ENCODE assay signal across 18 cellular contexts in the genomic region with DNA sequence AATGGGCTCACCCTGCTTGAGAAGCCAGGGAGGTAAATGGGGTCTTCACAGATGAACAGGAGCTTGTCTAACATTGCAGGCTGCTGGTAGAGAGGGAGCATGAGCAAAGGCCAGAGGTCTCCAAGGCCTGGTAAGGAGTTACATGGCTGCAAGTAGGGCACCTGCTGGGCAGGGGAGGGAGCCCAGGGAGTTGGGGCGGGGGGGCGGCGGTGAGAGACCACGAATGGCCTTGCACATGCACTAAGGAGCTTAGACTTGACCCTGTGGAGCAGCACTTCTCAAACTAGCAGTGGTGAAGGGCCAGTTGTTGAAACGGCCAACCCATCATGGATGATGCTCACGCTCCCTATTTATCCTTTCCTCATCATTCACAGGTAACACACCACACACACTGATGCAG. TPM values are rescaled to one million over a fixed set of nuclear protein-coding genes. Genes with fewer than 3 reads are reported as not detected.
DNase-seq lines count a peak whose midpoint lies in the region; ATAC-seq, FAIRE-seq and TF ChIP-seq lines count a peak whose summit lies in the region.
"Had no signal": no experiment of that assay in that cellular context is flagged by ENCODE, and none has a peak within 500 bp of the region (broad histone marks: within the 10 kb centered on the region; RNA-seq: fewer than 3 reads in every experiment).

No MANE protein-coding gene starts in this region.

- H3K4me3 ChIP-seq in HepG2 (replicated peaks in 1 of 3; ENCODE audit: insufficient read depth in 1 of 3, low read depth in 2 of 3, low read length in 3 of 3), result no peak overlapping the region
- no peak overlapping the region for H3K4me3 ChIP-seq in right lobe of liver
- peak overlapping the region; percentile 9; the same call in 1 of the 2 replicates for H3K4me3 ChIP-seq in GM12878
- no peak overlapping the region for H3K4me3 ChIP-seq in thyroid gland (replicated peaks in 1 of 3)
- H3K4me3 ChIP-seq: breast epithelium, dorsolateral prefrontal cortex, esophagus muscularis mucosa, SJCRH30 had no signal

- TF ChIP-seq EP300 in HepG2 (IDR thresholded peaks at IDR 0.05; ENCODE audit: low read depth in 2 of 2, low read length in 2 of 2) (no peak), HepG2 (CRISPR knock-in tag; IDR thresholded peaks at IDR 0.05; ENCODE audit: borderline replicate concordance) (no peak), GM12878 (IDR thresholded peaks at IDR 0.05; ENCODE audit: borderline replicate concordance in 1 of 2, control insufficient read depth in 1 of 2, low read depth in 2 of 2, low read length in 2 of 2) (no peak)

- intact Hi-C loops in HepG2 (cut with micrococcal nuclease; ENCODE audit: unreplicated experiment) (no loop called here), right lobe of liver (cut with DNase I) (no loop called here), GM12878 (cut with micrococcal nuclease; ENCODE audit: unreplicated experiment) (no loop called here), thyroid gland (cut with DNase I) (no loop called here)

- no peak for DNase-seq in HepG2 (ENCODE audit: low spot score)
- no peak for DNase-seq in right lobe of liver
- DNase-seq in GM12878 (ENCODE audit: low read depth, low spot score), result no peak
- no peak for DNase-seq in thyroid gland
- DNase-seq: activated gamma-delta T cell treated with Interleukin-2 at 50 U/mL for 16 hours, DMS 273 treated with DMSO at 0.1 percent for 48 hours, dorsolateral prefrontal cortex, glutamatergic neuron, NCI-H187 treated with DMSO at 0.1 percent for 48 hours, nephron progenitor cell, SJCRH30, substantia nigra had no signal

- H2AFZ ChIP-seq in HepG2 (ENCODE audit: low read length), result no peak overlapping the region
- no peak overlapping the region for H2AFZ ChIP-seq in GM12878 (ENCODE audit: control insufficient read depth, low read depth, low read length)

- SMC1A ChIA-PET in GM12878 (lab: Charles Lee; ENCODE audit: uncharacterized antibody, unreplicated experiment), result interaction anchor here (1.5 to 4.2 kb wide), 6 partner anchors 12 to 42 kb away, joined by 3 to 23 read pairs (median 6); no protein-coding TSS in a partner anchor

- FAIRE-seq in HepG2 (lab: Jason Lieb, UNC), result no peak
- no peak for FAIRE-seq in GM12878 (lab: Jason Lieb, UNC)

- 94% methylated on average over 6 of the region's 6 CpGs for WGBS in HepG2 (ENCODE audit: low lambda C conversion rate)
- WGBS in right lobe of liver (ENCODE audit: insufficient coverage, low coverage, low lambda C conversion rate, missing lambda C conversion rate), result no CpG with 5 or more reads among the region's 6 CpGs
- 89% methylated on average over 6 of the region's 6 CpGs for WGBS in GM12878 (ENCODE audit: insufficient coverage, insufficient replicate concordance, low lambda C conversion rate, missing lambda C conversion rate)
- 92 to 93% methylated on average over 6 of the region's 6 CpGs for WGBS in thyroid gland, 2 donors

- H3K9me3 ChIP-seq in HepG2 (ENCODE audit: low read length) (no peaks in the 10 kb centered on the region), right lobe of liver (no peaks in the 10 kb centered on the region), KOPT-K1 (ENCODE audit: insufficient read depth, low read length, poor library complexity, severe bottlenecking) (no peaks in the 10 kb centered on the region), GM12878 (replicated peaks; ENCODE audit: control insufficient read depth, insufficient read depth, low read length) (no peaks in the 10 kb centered on the region), thyroid gland (no peaks in the 10 kb centered on the region)
- H3K9me3 ChIP-seq: breast epithelium, esophagus muscularis mucosa, SJCRH30 had no signal

- H3K4me2 ChIP-seq in HepG2 (ENCODE audit: low read depth, low read length), result no peak overlapping the region
- peak overlapping the region; percentile 48 for H3K4me2 ChIP-seq in GM12878 (ENCODE audit: control insufficient read depth, insufficient read depth)

- H3K4me1 ChIP-seq in HepG2 (ENCODE audit: insufficient read depth, low read length), result peaks cover 26% of the 10 kb centered on the region
- H3K4me1 ChIP-seq in right lobe of liver, result peaks cover 0 to 39% (median 9%) of the 10 kb centered on the region in 4 donors
- H3K4me1 ChIP-seq in GM12878 (ENCODE audit: control insufficient read depth, insufficient read depth, low read length), result peaks cover 42% of the 10 kb centered on the region
- peaks cover 11 to 27% of the 10 kb centered on the region in 2 donors for H3K4me1 ChIP-seq in thyroid gland

- no peaks in the 10 kb centered on the region for H3K79me2 ChIP-seq in HepG2 (ENCODE audit: insufficient read depth, low read length)
- no peaks in the 10 kb centered on the region; the same call in none of the 2 replicates for H3K79me2 ChIP-seq in GM12878 (ENCODE audit: control insufficient read depth, insufficient read depth, low read length)

- TF ChIP-seq RAD21 in HepG2 (CRISPR knock-in tag; IDR thresholded peaks at IDR 0.05), result no peak
- TF ChIP-seq RAD21 in GM12878 (IDR thresholded peaks at IDR 0.05; ENCODE audit: insufficient read depth, low read depth, low read length), result no peak

- H3K27me3 ChIP-seq in HepG2 (ENCODE audit: control insufficient read depth in 1 of 2, insufficient read depth in 2 of 2, low read length in 2 of 2) (no peaks in the 10 kb centered on the region), right lobe of liver (no peaks in the 10 kb centered on the region), GM12878 (replicated peaks in 1 of 2; ENCODE audit: control insufficient read depth in 2 of 2, insufficient read depth in 2 of 2, low read length in 1 of 2) (no peaks in the 10 kb centered on the region), thyroid gland (no peaks in the 10 kb centered on the region)
- H3K27me3 ChIP-seq: breast epithelium, dorsolateral prefrontal cortex, esophagus muscularis mucosa, SJCRH30 had no signal

- no TSS peak for BruUV-seq in HepG2 (replicated peaks; lab: Mats Ljungman, UMichigan)
- no TSS peak for BruUV-seq in GM12878 (replicated peaks; lab: Mats Ljungman, UMichigan)

- no peak for TF ChIP-seq CTCF in HepG2 (CRISPR knock-in tag; IDR thresholded peaks at IDR 0.05)
- TF ChIP-seq CTCF in right lobe of liver (IDR thresholded peaks at IDR 0.05), result no peak
- no peak for TF ChIP-seq CTCF in GM12878 (IDR thresholded peaks at IDR 0.05 in 2 of 3, conservative IDR thresholded peaks at IDR 0.05 in 1 of 3; ENCODE audit: control insufficient read depth in 2 of 3, extremely low read depth in 1 of 3, insufficient read depth in 1 of 3, low read depth in 3 of 3, low read length in 3 of 3)
- no peak for TF ChIP-seq CTCF in thyroid gland (IDR thresholded peaks at IDR 0.05)

- in situ Hi-C loops in HepG2 (cut with HindIII; ENCODE audit: extremely low pct_ligation_motif_present, low pct_unique_long_range_greater_than_20kb), result no loop called here
- in situ Hi-C loops in GM12878 (cut with MboI), result no loop called here

- RAD21 ChIA-PET in GM12878 (lab: Charles Lee; ENCODE audit: unreplicated experiment), result no interaction called here

- ATAC-seq in HepG2 (no peak), right lobe of liver (no peak), GM12878 (peak; percentile 39), SK-N-SH treated with all-trans-retinoic acid at 6 μM for 48 hours (no peak), HG02759 (IDR thresholded peaks at IDR 0.05; ENCODE audit: unreplicated experiment) (no peak)
- ATAC-seq: HCT116 had no signal

- H4K20me1 ChIP-seq in HepG2 (ENCODE audit: insufficient read depth, low read length), result no peaks in the 10 kb centered on the region
- no peaks in the 10 kb centered on the region for H4K20me1 ChIP-seq in GM12878 (ENCODE audit: control insufficient read depth, insufficient read depth)

- H3K36me3 ChIP-seq in HepG2 (replicated peaks in 1 of 2; ENCODE audit: control insufficient read depth in 1 of 2, insufficient read depth in 2 of 2, low read length in 2 of 2) (peaks cover 9 to 27% of the 10 kb centered on the region in 2 experiments; a peak in 4 of 5 replicates), right lobe of liver (peaks cover 0 to 14% (median 1%) of the 10 kb centered on the region in 4 donors), KOPT-K1 (ENCODE audit: insufficient read depth, low read length) (peaks cover 18% of the 10 kb centered on the region), GM12878 (ENCODE audit: control insufficient read depth in 2 of 2, insufficient read depth in 2 of 2, low read length in 1 of 2) (peaks cover 0 to 5% of the 10 kb centered on the region in 2 experiments; a peak in 1 of 4 replicates), thyroid gland (no peaks in the 10 kb centered on the region)
- H3K36me3 ChIP-seq: breast epithelium, SJCRH30 had no signal

- POLR2A ChIA-PET in HepG2 (lab: Yijun Ruan, JAX), result interaction anchor here (2.0 to 2.6 kb wide), 2 partner anchors 9 kb away, joined by 5 to 11 read pairs; no protein-coding TSS in a partner anchor
- POLR2A ChIA-PET in GM12878 (lab: Charles Lee), result interaction anchor here (0.7 to 1.8 kb wide), 4 partner anchors 18 to 394 kb away, joined by 3 to 8 read pairs (median 6); no protein-coding TSS in a partner anchor

- H3K9ac ChIP-seq in HepG2 (ENCODE audit: insufficient read depth, low read depth, low read length), result no peak overlapping the region
- H3K9ac ChIP-seq in GM12878 (ENCODE audit: control insufficient read depth, insufficient read depth, low read length), result peak overlapping the region; percentile 5; the same call in 1 of the 2 replicates

- TF ChIP-seq POLR2A in HepG2 (IDR thresholded peaks at IDR 0.05; ENCODE audit: insufficient read depth in 1 of 2, low read depth in 2 of 2, low read length in 2 of 2), result no peak
- TF ChIP-seq POLR2A in right lobe of liver (IDR thresholded peaks at IDR 0.05), result no peak
- TF ChIP-seq POLR2A in GM12878 (IDR thresholded peaks at IDR 0.05; ENCODE audit: low read depth, low read length), result no peak
- no peak for TF ChIP-seq POLR2A in thyroid gland (IDR thresholded peaks at IDR 0.05)

- CTCF ChIA-PET in HepG2 (lab: Yijun Ruan, JAX; ENCODE audit: low intra/inter-chr PET ratio, low total read pairs), result no interaction called here
- CTCF ChIA-PET in GM12878 (lab: Yijun Ruan, JAX), result interaction anchor here (1.5 kb wide), 1 partner anchor 42 kb away, joined by 3 read pairs; no protein-coding TSS in a partner anchor

- H3K27ac ChIP-seq in HepG2 (ENCODE audit: extremely low read length, insufficient read depth, low read length) (no peak overlapping the region), right lobe of liver (no peak overlapping the region), KOPT-K1 (ENCODE audit: low read depth, low read length, poor library complexity, severe bottlenecking) (peak overlapping the region; percentile 46), GM12878 (ENCODE audit: control insufficient read depth, insufficient read depth) (peak overlapping the region; percentile 54), thyroid gland (no peak overlapping the region)
- H3K27ac ChIP-seq: dorsolateral prefrontal cortex, esophagus muscularis mucosa, SJCRH30 had no signal

RNA-seq across cellular contexts. Expression of a gene that starts 38.4 kb away (rescaled TPM):
- total RNA-seq in HepG2 (2016; rRNA removed; fragmentation: Illumina TruSeq; extraction: Trizol) (4.1 and 6.0 TPM in 2 replicates), right lobe of liver (10 to 100 TPM; 22.7 to 47.6 (median 28.7) TPM), GM12878 (2014; rRNA removed) (7.5 and 10.8 TPM in 2 replicates), GM12878 (2014; rRNA removed; fragmentation: Illumina TruSeq; extraction: Trizol) (6.4 and 7.6 TPM in 2 replicates), GM12878 (2021) (16.8 and 17.1 TPM in 2 replicates), thyroid gland (10 to 100 TPM in 3 of 4 donors, 1 to 10 TPM in 1; 9.5 to 20.2 (median 12.8) TPM)
- total RNA-seq in HepG2 (2016; cell fraction: cytosol; rRNA removed; fragmentation: Illumina TruSeq; extraction: Trizol; ENCODE audit: low read depth), result 3.0 and 3.8 TPM in 2 replicates
- 3.2 and 7.0 TPM in 2 replicates for total RNA-seq in HepG2 (2016; cell fraction: insoluble cytoplasmic fraction; rRNA removed; fragmentation: Illumina TruSeq; extraction: Trizol)
- 4.2 and 4.8 TPM in 2 replicates for total RNA-seq in HepG2 (2016; cell fraction: membrane; rRNA removed; fragmentation: Illumina TruSeq; extraction: Trizol)
- 10.8 and 12.6 TPM in 2 replicates for total RNA-seq in HepG2 (2016; cell fraction: nucleus; rRNA removed; fragmentation: Illumina TruSeq; extraction: Trizol)
- polyA plus RNA-seq in HepG2 (2011; rRNA removed) (12.7 and 15.7 TPM in 2 replicates), GM12878 (2011; rRNA removed) (6.4 and 7.3 TPM in 2 replicates), GM12878 (2014; fragmentation: Illumina TruSeq; extraction: Trizol) (6.5 and 6.7 TPM in 2 replicates), GM12878 (2014; fragmentation: Nextera tagmentation; extraction: Ambion mirVana) (1 to 10 TPM; 2.6 to 3.4 TPM), GM12878 (2014; rRNA removed) (7.7 and 10.7 TPM in 2 replicates), GM12878 (2016; fragmentation: Nextera tagmentation; extraction: Ambion mirVana) (10 to 100 TPM; 17.9 to 19.2 TPM)
- 9.1 and 10.3 TPM in 2 replicates for polyA plus RNA-seq in HepG2 (2011; cell fraction: cytosol; rRNA removed)
- 32.7 and 33.0 TPM in 2 replicates for polyA plus RNA-seq in HepG2 (2011; cell fraction: nucleus; rRNA removed)
- polyA plus RNA-seq in HepG2 (2012), result 20.8 and 22.2 TPM in 2 replicates
- polyA plus RNA-seq in HepG2 (2016; cell fraction: cytosol; fragmentation: Illumina TruSeq; extraction: Trizol; ENCODE audit: low read depth), result 2.9 and 3.1 TPM in 2 replicates
- 3.3 and 3.6 TPM in 2 replicates for polyA plus RNA-seq in HepG2 (2016; cell fraction: insoluble cytoplasmic fraction; fragmentation: Illumina TruSeq; extraction: Trizol; ENCODE audit: low read depth)
- 3.4 and 3.6 TPM in 2 replicates for polyA plus RNA-seq in HepG2 (2016; cell fraction: membrane; fragmentation: Illumina TruSeq; extraction: Trizol; ENCODE audit: low read depth)
- 11.5 and 12.4 TPM in 2 replicates for polyA plus RNA-seq in HepG2 (2016; cell fraction: nucleus; fragmentation: Illumina TruSeq; extraction: Trizol; ENCODE audit: insufficient read depth, low read depth)
- polyA minus RNA-seq in HepG2 (2011; rRNA and poly(A)+ RNA removed; ENCODE audit: low replicate concordance), result 10.5 and 30.9 TPM in 2 replicates
- polyA minus RNA-seq in HepG2 (2011; cell fraction: cytosol; rRNA and poly(A)+ RNA removed), result 13.3 and 18.1 TPM in 2 replicates
- polyA minus RNA-seq in HepG2 (2011; cell fraction: nucleus; rRNA and poly(A)+ RNA removed), result 48.8 and 61.2 TPM in 2 replicates
- total RNA-seq in GM12878 (2013; cell fraction: nucleolus; rRNA removed), result 60.0 and 65.4 TPM in 2 replicates
- 11.6 TPM for polyA plus RNA-seq in GM12878 (2011; ENCODE audit: low read depth)
- polyA plus RNA-seq in GM12878 (2011; cell fraction: cytosol; rRNA removed), result 5.5 and 5.6 TPM in 2 replicates
- 14.1 and 15.5 TPM in 2 replicates for polyA plus RNA-seq in GM12878 (2011; cell fraction: nucleus; rRNA removed)
- 9.2 and 15.8 TPM in 2 replicates for polyA plus RNA-seq in GM12878 (2012)
- 10.5 and 16.0 TPM in 2 replicates for polyA minus RNA-seq in GM12878 (2011; rRNA and poly(A)+ RNA removed)
- 2.0 and 3.5 TPM in 2 replicates for polyA minus RNA-seq in GM12878 (2011; cell fraction: cytosol; rRNA and poly(A)+ RNA removed)
- 10.5 and 17.7 TPM in 2 replicates for polyA minus RNA-seq in GM12878 (2011; cell fraction: nucleus; rRNA and poly(A)+ RNA removed)

Comparison
In these comparisons a context has a peak if more than half of its experiments do, and no peak if none do; other contexts are left out.
1. H3K27ac ChIP-seq: peak in KOPT-K1 (single experiment) and GM12878 (single experiment); none in HepG2 (single experiment), right lobe of liver (0 of 3) and thyroid gland (0 of 3).